Comparison of ENCODE assay signal across 8 cellular contexts in the genomic region with DNA sequence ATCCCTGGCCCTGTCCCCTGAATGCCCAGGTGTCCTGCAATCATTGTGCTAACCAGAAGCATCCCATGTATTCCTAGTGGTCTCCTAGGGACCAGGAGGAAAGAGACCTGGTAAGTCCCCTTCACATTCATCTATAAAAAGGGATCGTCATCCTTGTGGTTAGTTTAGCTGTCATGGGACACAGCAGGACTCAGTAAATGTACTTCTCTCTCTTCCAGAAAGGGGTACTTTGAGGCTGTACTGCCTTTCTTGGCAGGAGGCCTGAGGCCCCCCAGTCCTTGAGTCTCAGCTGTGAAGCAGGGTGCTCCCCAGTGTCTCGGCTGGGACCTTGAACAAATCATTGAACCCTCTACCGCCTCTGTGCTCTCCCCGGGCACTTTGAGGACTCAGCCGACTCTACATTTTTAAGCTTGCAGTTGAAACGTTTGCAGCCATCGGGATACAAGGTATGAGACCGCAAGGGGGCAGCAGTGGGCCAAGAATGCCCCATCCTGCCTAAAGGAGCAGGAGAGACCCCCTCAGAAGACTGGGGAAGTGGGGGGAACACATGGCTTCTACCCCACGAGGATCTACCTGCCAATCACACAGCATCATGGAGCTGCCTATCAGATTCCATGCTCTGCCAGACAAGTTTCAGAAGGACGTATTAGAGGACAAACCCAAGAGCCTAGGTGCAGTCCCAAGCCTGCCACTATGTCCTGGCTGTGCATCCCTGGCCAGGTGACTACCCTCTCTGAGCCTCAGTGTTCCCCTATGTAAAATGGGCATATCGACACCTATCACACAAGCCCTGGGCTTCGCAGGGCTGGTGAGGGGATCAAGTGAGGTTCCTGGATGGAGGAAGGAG. TPM values are rescaled to one million over a fixed set of nuclear protein-coding genes. Genes with fewer than 3 reads are reported as not detected.
DNase-seq lines count a peak whose midpoint lies in the region; ATAC-seq and TF ChIP-seq lines count a peak whose summit lies in the region.

No MANE protein-coding gene starts in this region.

- ATAC-seq in HG03139 (IDR thresholded peaks at IDR 0.05; ENCODE audit: unreplicated experiment), result no peak

- intact Hi-C loops in posterior vena cava (cut with DNase I) (no loop called here), uterus (cut with DNase I; ENCODE audit: low total_unique reads) (no loop called here)

- TF ChIP-seq POLR2A in uterus (IDR thresholded peaks at IDR 0.05), result no peak

- no peaks in the 10 kb centered on the region for H3K27me3 ChIP-seq in uterus

- H3K4me1 ChIP-seq in uterus, result peaks cover 0 to 14% of the 10 kb centered on the region in 2 donors

- peaks cover 14% of the 10 kb centered on the region for H3K36me3 ChIP-seq in SK-N-MC (ENCODE audit: insufficient read depth, low read length)
- H3K36me3 ChIP-seq in uterus, result no peaks in the 10 kb centered on the region

- peak overlapping the region; percentile 37 for H3K9ac ChIP-seq in SK-N-MC (ENCODE audit: insufficient read length)

- H3K9me3 ChIP-seq in SK-N-MC (ENCODE audit: low read depth, low read length) (no peaks in the 10 kb centered on the region), uterus (no peaks in the 10 kb centered on the region)

- H3K27ac ChIP-seq in SK-N-MC (no peak overlapping the region), uterus (no peak overlapping the region)

- DNase-seq in D341Med (ENCODE audit: low spot score) (peak; percentile 80), HK-2 (ENCODE audit: unreplicated experiment) (peak; percentile 27), SK-N-MC (ENCODE audit: low read depth, low spot score) (peak; percentile 24), glomerular endothelial cell (ENCODE audit: extremely low read depth, low read depth, low spot score) (peak; percentile 16), posterior vena cava (ENCODE audit: low spot score) (peak; percentile 91), uterus (peak; percentile 57 to 60)
- DNase-seq in activated naive CD4-positive, alpha-beta T cell treated with Interleukin-2 at 50 U/mL for 16 hours, result peak; percentile 76

- H3K4me3 ChIP-seq in SK-N-MC (peak overlapping the region; percentile 33; the same call in 1 of the 2 replicates), uterus (no peak overlapping the region)

- TF ChIP-seq CTCF in uterus (IDR thresholded peaks at IDR 0.05), result peak; percentile 31 to 58 (median 48)

RNA-seq across cellular contexts. Expression of a gene that starts 2.4 kb away (rescaled TPM):
- total RNA-seq in glomerular endothelial cell, result 23.3 and 31.0 TPM in 2 replicates
- 10 to 100 TPM; 54.0 to 68.6 TPM for total RNA-seq in posterior vena cava
- 100 to 1,000 TPM in 2 of 4 donors, 10 to 100 TPM in 2; 41.5 to 129 (median 89.9) TPM for total RNA-seq in uterus

RNA-seq across cellular contexts. Expression of a gene that starts 30.6 kb away (rescaled TPM):
- total RNA-seq in glomerular endothelial cell (106 and 146 TPM in 2 replicates), posterior vena cava (100 to 1,000 TPM in 1 of 2 donors, 10 to 100 TPM in 1; 97.0 to 133 TPM), uterus (100 to 1,000 TPM in 1 of 4 donors, 10 to 100 TPM in 3; 45.1 to 112 (median 73.4) TPM)

RNA-seq across cellular contexts. Expression of a gene that starts 47.8 kb away (rescaled TPM):
- total RNA-seq in glomerular endothelial cell (not detected in 2 replicates), posterior vena cava (not detected), uterus (not detected)

Comparison
In these comparisons a context has a peak if more than half of its experiments do, and no peak if none do; other contexts are left out.
1. DNase-seq: peak in every context shown above with its lines; median percentile 91 in posterior vena cava; 80 in D341Med; 76 in activated naive CD4-positive, alpha-beta T cell treated with Interleukin-2 at 50 U/mL for 16 hours; 58 in uterus; 27 in HK-2; 24 in SK-N-MC; 16 in glomerular endothelial cell.